ENCODE assay signal across 1 cellular context in the genomic region with DNA sequence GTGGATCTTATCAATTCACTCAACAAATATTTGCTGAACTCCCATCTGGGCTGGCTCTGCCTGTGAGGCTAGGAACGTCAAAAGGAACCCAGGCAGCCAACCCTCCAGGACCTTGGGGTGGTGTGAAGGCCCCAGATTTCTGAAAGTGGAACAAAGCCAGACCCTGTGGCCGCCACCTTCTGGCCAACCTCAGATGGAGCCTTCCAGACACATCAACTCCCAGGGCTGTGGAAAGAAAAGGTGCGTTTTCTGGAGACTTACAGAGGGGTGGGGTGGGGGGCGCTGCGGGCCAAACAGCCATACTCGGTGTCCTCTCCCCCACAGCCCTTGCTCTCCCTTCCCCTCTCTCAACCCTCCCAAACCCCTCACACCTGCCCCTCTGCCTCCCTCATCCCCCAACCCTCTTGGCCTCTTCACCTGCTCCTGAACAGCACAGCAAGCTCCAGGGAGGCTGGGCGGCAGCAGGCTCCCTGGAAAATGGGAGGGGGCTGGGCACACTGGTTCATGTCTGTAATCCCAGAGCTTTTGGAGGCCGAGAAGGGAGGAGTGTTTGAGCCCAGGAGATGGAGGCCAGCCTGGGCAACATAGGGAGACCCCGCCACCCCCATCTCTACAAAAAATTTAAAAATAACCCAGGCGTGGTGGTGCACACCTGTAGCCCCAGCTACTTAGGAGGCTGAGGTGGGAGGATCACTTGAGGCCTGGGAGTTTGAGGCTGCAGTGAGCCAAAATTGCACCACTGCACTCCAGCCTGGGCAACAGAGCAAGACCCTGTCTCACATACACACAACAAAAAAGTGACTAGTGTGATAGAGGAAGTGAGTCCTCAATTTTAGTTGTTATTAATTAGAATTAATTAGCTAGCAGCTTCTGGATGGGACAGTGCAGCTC.
TF ChIP-seq lines count a peak whose summit lies in the region.

No MANE protein-coding gene starts in this region.

TF ChIP-seq in HEK293, 187 proteins besides CTCF, POLR2A, EP300 and RAD21 (continued from another document):
- TF ChIP-seq, protein P1, sequence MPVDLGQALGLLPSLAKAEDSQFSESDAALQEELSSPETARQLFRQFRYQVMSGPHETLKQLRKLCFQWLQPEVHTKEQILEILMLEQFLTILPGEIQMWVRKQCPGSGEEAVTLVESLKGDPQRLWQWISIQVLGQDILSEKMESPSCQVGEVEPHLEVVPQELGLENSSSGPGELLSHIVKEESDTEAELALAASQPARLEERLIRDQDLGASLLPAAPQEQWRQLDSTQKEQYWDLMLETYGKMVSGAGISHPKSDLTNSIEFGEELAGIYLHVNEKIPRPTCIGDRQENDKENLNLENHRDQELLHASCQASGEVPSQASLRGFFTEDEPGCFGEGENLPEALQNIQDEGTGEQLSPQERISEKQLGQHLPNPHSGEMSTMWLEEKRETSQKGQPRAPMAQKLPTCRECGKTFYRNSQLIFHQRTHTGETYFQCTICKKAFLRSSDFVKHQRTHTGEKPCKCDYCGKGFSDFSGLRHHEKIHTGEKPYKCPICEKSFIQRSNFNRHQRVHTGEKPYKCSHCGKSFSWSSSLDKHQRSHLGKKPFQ (tag by site-specific recombination; IDR thresholded peaks at IDR 0.05): peak; percentile 13; the same call in 1 of the 2 replicates
- no peak for TF ChIP-seq WT1 (tag by site-specific recombination; IDR thresholded peaks at IDR 0.05)
